In the genomic region with DNA sequence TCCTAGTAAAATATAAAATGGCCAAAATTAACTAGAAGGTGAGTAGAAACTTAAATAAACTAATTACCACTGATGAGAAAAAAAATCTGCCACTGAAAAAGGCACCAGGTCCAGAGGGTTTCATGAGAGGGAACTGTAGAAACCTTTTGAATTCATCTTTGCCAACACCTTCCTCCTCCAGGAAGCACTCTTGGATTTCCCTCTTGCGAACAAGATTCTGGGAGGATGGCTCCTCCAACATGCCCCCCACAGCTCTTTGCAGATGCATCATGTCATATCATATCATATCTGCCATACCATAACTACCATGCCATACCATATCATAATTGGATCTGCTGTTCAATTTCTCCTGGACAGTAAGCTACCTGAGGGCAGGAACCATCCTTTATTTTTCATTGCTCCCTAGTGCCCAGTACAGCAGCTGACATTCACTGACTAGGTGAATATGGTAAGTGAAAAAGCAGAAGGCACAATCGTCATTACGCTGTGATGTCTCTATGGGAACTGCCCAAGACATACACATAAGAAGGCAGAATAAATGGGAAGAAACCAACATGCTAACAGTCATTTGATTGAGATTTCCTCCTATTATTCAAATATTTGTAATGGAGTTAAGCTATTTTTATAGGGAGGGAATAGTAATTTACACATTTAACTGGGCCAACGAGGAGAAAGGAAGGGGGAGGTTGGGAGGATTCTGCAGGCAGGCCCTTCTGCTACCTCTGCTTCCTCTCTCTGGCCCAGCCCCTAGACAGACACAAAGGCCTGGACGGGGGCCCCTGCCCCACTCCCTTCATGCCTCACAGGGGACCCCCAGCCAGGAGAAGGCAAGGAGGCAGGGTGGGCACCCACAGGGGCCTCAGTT, we compare ENCODE assay signal across 1 cellular context.
A peak's percentile ranks its signal among the peaks of the same experiment; 100 is the strongest.
TF ChIP-seq lines count a peak whose summit lies in the region.

No MANE protein-coding gene starts in this region.

TF ChIP-seq in K562, 482 proteins besides CTCF, POLR2A, EP300 and RAD21 (continued from another document):
- TF ChIP-seq, protein P1, sequence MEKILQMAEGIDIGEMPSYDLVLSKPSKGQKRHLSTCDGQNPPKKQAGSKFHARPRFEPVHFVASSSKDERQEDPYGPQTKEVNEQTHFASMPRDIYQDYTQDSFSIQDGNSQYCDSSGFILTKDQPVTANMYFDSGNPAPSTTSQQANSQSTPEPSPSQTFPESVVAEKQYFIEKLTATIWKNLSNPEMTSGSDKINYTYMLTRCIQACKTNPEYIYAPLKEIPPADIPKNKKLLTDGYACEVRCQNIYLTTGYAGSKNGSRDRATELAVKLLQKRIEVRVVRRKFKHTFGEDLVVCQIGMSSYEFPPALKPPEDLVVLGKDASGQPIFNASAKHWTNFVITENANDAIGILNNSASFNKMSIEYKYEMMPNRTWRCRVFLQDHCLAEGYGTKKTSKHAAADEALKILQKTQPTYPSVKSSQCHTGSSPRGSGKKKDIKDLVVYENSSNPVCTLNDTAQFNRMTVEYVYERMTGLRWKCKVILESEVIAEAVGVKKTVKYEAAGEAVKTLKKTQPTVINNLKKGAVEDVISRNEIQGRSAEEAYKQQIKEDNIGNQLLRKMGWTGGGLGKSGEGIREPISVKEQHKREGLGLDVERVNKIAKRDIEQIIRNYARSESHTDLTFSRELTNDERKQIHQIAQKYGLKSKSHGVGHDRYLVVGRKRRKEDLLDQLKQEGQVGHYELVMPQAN (IDR thresholded peaks at IDR 0.05; ENCODE audit: borderline replicate concordance), result no peak
- TF ChIP-seq ZNF316 (IDR thresholded peaks at IDR 0.05), result peak; percentile 72
- TF ChIP-seq ZC3H4 (CRISPR knock-in tag; IDR thresholded peaks at IDR 0.05; ENCODE audit: borderline replicate concordance), result no peak
- TF ChIP-seq, protein P2, sequence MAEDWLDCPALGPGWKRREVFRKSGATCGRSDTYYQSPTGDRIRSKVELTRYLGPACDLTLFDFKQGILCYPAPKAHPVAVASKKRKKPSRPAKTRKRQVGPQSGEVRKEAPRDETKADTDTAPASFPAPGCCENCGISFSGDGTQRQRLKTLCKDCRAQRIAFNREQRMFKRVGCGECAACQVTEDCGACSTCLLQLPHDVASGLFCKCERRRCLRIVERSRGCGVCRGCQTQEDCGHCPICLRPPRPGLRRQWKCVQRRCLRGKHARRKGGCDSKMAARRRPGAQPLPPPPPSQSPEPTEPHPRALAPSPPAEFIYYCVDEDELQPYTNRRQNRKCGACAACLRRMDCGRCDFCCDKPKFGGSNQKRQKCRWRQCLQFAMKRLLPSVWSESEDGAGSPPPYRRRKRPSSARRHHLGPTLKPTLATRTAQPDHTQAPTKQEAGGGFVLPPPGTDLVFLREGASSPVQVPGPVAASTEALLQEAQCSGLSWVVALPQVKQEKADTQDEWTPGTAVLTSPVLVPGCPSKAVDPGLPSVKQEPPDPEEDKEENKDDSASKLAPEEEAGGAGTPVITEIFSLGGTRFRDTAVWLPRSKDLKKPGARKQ (CRISPR knock-in tag; IDR thresholded peaks at IDR 0.05), result no peak
- no peak for TF ChIP-seq HMG20B (CRISPR knock-in tag; IDR thresholded peaks at IDR 0.05)
- TF ChIP-seq EWSR1 (IDR thresholded peaks at IDR 0.05; ENCODE audit: borderline replicate concordance, low read depth, partially characterized antibody), result no peak
- peak; percentile 56 for TF ChIP-seq BCOR (IDR thresholded peaks at IDR 0.05)
- no peak for TF ChIP-seq OTX1 (CRISPR knock-in tag; IDR thresholded peaks at IDR 0.05)
- no peak for TF ChIP-seq ETV5 (CRISPR knock-in tag; IDR thresholded peaks at IDR 0.05; ENCODE audit: low read depth)
